31 cellular contexts compared by ENCODE assay signal in genomic region chr5:54820759-54821158, GRCh38.
"Had no signal": no experiment of that assay in that cellular context is flagged by ENCODE, and none has a peak within 500 bp of the region (broad histone marks: within the 10 kb centered on the region; RNA-seq: fewer than 3 reads in every experiment).

No MANE protein-coding gene starts in this region.

- FAIRE-seq: K562 had no signal

- H3K4me3 Mint-ChIP-seq: activated B cell treated with CpG ODN at 0.5 μM for 24 hours; activated CD4-positive, alpha-beta memory T cell treated with anti-CD3 and anti-CD28 coated beads for 36 hours; activated naive CD4-positive, alpha-beta T cell treated with anti-CD3 and anti-CD28 coated beads, Interleukin-2, amount 10 ng/mL, durations not matched to agents 7 days and 5 days; activated naive CD8-positive, alpha-beta T cell; activated naive CD8-positive, alpha-beta T cell treated with anti-CD3 and anti-CD28 coated beads, Interleukin-2, amount 50 U/mL, for 24 hours; activated T-cell treated with anti-CD3 and anti-CD28 coated beads, Interleukin-2, amount 50 U/mL, for 4 hours; activated T-helper 1 cell treated with anti-CD3 and anti-CD28 coated beads, Interleukin-12 subunit alpha, Interleukin-12 subunit beta, Interleukin-2, Interleukin-4 antibody, amounts not matched to agents 30 ng/mL and 10 ng/mL and 1 ng/mL, durations not matched to agents 14 hours and 24 hours and 36 hours; T-cell had no signal

- DNase-seq: activated B cell treated with CpG ODN at 0.5 μM for 24 hours; activated CD4-positive, alpha-beta memory T cell treated with anti-CD3 and anti-CD28 coated beads for 36 hours; activated CD4-positive, alpha-beta T cell treated with anti-CD3 and anti-CD28 coated beads for 4 hours; activated CD4-positive, alpha-beta T cell treated with anti-CD3 and anti-CD28 coated beads, Interleukin-2, amount 50 U/mL, for 1 hour; activated CD4-positive, CD25-positive, alpha-beta regulatory T cell treated with anti-CD3 and anti-CD28 coated beads, Interleukin-2, amount 50 U/mL, for 72 hours; activated CD8-positive, alpha-beta memory T cell treated with anti-CD3 and anti-CD28 coated beads, Interleukin-2, amount 50 U/mL, for 4 hours; activated naive CD4-positive, alpha-beta T cell treated with anti-CD3 and anti-CD28 coated beads, Interleukin-2, amount 10 ng/mL, durations not matched to agents 7 days and 5 days; activated naive CD8-positive, alpha-beta T cell treated with anti-CD3 and anti-CD28 coated beads, Interleukin-2, amount 50 U/mL, for 24 hours; activated T-cell treated with anti-CD3 and anti-CD28 coated beads for 4 hours; activated T-cell treated with anti-CD3 and anti-CD28 coated beads, Interleukin-2, amount 50 U/mL, for 4 hours; anterior cingulate cortex; NCI-H1105; NCI-H1417 treated with DMSO at 0.1 percent for 48 hours; NCI-H187 treated with DMSO at 0.1 percent for 48 hours; NCI-H2081; NCI-H2171 treated with DMSO at 0.1 percent for 48 hours; NCI-H2227 treated with DMSO at 0.1 percent for 48 hours; NCI-H446 treated with DMSO at 0.1 percent for 48 hours; NCI-H524; NCI-H69; NCI-H82; SIG-M5; T-cell; T-helper 2 cell; T-helper 9 cell had no signal

- H3K4me3 ChIP-seq: K562 had no signal

- H3K27me3 Mint-ChIP-seq: activated B cell treated with CpG ODN at 0.5 μM for 24 hours; activated naive CD8-positive, alpha-beta T cell; activated naive CD8-positive, alpha-beta T cell treated with anti-CD3 and anti-CD28 coated beads, Interleukin-2, amount 50 U/mL, for 24 hours had no signal

- H3K36me3 Mint-ChIP-seq: activated CD4-positive, alpha-beta memory T cell treated with anti-CD3 and anti-CD28 coated beads for 36 hours; activated naive CD4-positive, alpha-beta T cell treated with anti-CD3 and anti-CD28 coated beads, Interleukin-2, amount 10 ng/mL, durations not matched to agents 7 days and 5 days; activated naive CD8-positive, alpha-beta T cell; T-cell had no signal

- H3K27ac Mint-ChIP-seq: activated B cell treated with CpG ODN at 0.5 μM for 24 hours; activated CD4-positive, alpha-beta memory T cell treated with anti-CD3 and anti-CD28 coated beads for 36 hours; activated naive CD4-positive, alpha-beta T cell treated with anti-CD3 and anti-CD28 coated beads, Interleukin-2, amount 10 ng/mL, durations not matched to agents 7 days and 5 days; activated naive CD8-positive, alpha-beta T cell; activated naive CD8-positive, alpha-beta T cell treated with anti-CD3 and anti-CD28 coated beads, Interleukin-2, amount 50 U/mL, for 24 hours; activated T-helper 1 cell treated with anti-CD3 and anti-CD28 coated beads, Interleukin-12 subunit alpha, Interleukin-12 subunit beta, Interleukin-2, Interleukin-4 antibody, amounts not matched to agents 30 ng/mL and 10 ng/mL and 1 ng/mL, durations not matched to agents 14 hours and 24 hours and 36 hours; T-cell had no signal

- H3K4me1 Mint-ChIP-seq: activated B cell treated with CpG ODN at 0.5 μM for 24 hours; activated naive CD4-positive, alpha-beta T cell treated with anti-CD3 and anti-CD28 coated beads, Interleukin-2, amount 10 ng/mL, durations not matched to agents 7 days and 5 days; activated naive CD8-positive, alpha-beta T cell treated with anti-CD3 and anti-CD28 coated beads, Interleukin-2, amount 50 U/mL, for 24 hours; T-cell had no signal

- H3K27ac ChIP-seq: VCaP had no signal

- ATAC-seq: activated naive CD8-positive, alpha-beta T cell treated with anti-CD3 and anti-CD28 coated beads, Interleukin-2, amount 50 U/mL, for 24 hours; activated T-cell treated with anti-CD3 and anti-CD28 coated beads, Interleukin-2, amount 50 U/mL, for 4 hours; K562; Panc1; SK-N-SH treated with all-trans-retinoic acid at 6 μM for 48 hours; T-cell had no signal
